9 cellular contexts compared by ENCODE assay signal in genomic region chr10:71765176-71765906, GRCh38. TPM values are rescaled to one million over a fixed set of nuclear protein-coding genes. Genes with fewer than 3 reads are reported as not detected.
DNase-seq lines count a peak whose midpoint lies in the region; ATAC-seq and TF ChIP-seq lines count a peak whose summit lies in the region.
"Had no signal": no experiment of that assay in that cellular context is flagged by ENCODE, and none has a peak within 500 bp of the region (broad histone marks: within the 10 kb centered on the region; RNA-seq: fewer than 3 reads in every experiment).

No MANE protein-coding gene starts in this region.

- DNase-seq in SKM-1 treated with dmso at 0.1 percent for 144 hours (lab: John Stamatoyannopoulos, UW; ENCODE audit: unreplicated experiment) (peak; percentile 26), SKM-1 (lab: John Stamatoyannopoulos, UW; ENCODE audit: unreplicated experiment) (no peak), adrenal gland (no peak), islet precursor cell (peak; percentile 68), thoracic aorta (ENCODE audit: low spot score) (no peak), NCI-H1105 treated with DMSO at 0.1 percent for 48 hours (lab: John Stamatoyannopoulos, UW) (no peak)
- DNase-seq in stimulated activated CD4-positive, alpha-beta T cell treated with anti-CD3 and anti-CD28 coated beads, Interleukin-15, amount 100 ng/mL, for 24 hours: no peak
- DNase-seq: NCI-H510A treated with DMSO at 0.1 percent for 48 hours had no signal

- TF ChIP-seq CTCF in adrenal gland (IDR thresholded peaks at IDR 0.05) (no peak), thoracic aorta (IDR thresholded peaks at IDR 0.05) (no peak)

- H3K4me1 ChIP-seq in adrenal gland (replicated peaks in 1 of 2) (peaks cover 13 to 57% of the 10 kb centered on the region in 2 donors), thoracic aorta (ENCODE audit: control insufficient read depth in 1 of 2, low read depth in 2 of 2) (peaks cover 49 to 66% of the 10 kb centered on the region in 2 donors)

- intact Hi-C loops in adrenal gland (cut with DNase I): no loop called here

- H3K36me3 ChIP-seq in adrenal gland (replicated peaks in 1 of 2): no peaks in the 10 kb centered on the region
- H3K36me3 ChIP-seq in thoracic aorta: peaks cover 8% of the 10 kb centered on the region

- no peak for TF ChIP-seq POLR2A in adrenal gland (IDR thresholded peaks at IDR 0.05)

- WGBS in adrenal gland, 4 donors: 63 to 73% (median 68%) methylated on average over 7 to 8 of the region's 8 CpGs

- H3K4me3 ChIP-seq in adrenal gland: no peak overlapping the region
- peak overlapping the region; percentile 14 for H3K4me3 ChIP-seq in thoracic aorta

- no peak for ATAC-seq in thoracic aorta (ENCODE audit: insufficient number of reproducible peaks, low FRiP score, low read depth)
- ATAC-seq in GM21423 (IDR thresholded peaks at IDR 0.05; ENCODE audit: unreplicated experiment): no peak

- H3K27me3 ChIP-seq in adrenal gland: no peaks in the 10 kb centered on the region
- H3K27me3 ChIP-seq in thoracic aorta (replicated peaks; ENCODE audit: insufficient read depth): no peaks in the 10 kb centered on the region

- H3K9me3 ChIP-seq in adrenal gland (replicated peaks in 1 of 3) (no peaks in the 10 kb centered on the region), thoracic aorta (no peaks in the 10 kb centered on the region)

- H3K27ac ChIP-seq in adrenal gland (peak overlapping the region in 3 of 5 donors; percentile 35 to 90 (median 43)), thoracic aorta (peak overlapping the region; percentile 93 to 98)

RNA-seq across cellular contexts. Expression of gene VSIR, which starts 8.0 kb away (rescaled TPM):
- 10 to 100 TPM; 14.1 to 71.7 (median 41.5) TPM for total RNA-seq in adrenal gland
- polyA plus RNA-seq in adrenal gland: 10 to 100 TPM; 10.8 to 17.1 (median 15.3) TPM
- total RNA-seq in thoracic aorta: 100 to 1,000 TPM in 1 of 2 donors, 10 to 100 TPM in 1; 60.7 to 119 TPM

RNA-seq across cellular contexts. Expression of gene C10orf105, which starts 45.8 kb away (rescaled TPM):
- total RNA-seq in adrenal gland: under 1 TPM in 6 of 8 donors, not detected in 2; 0.07 to 0.48 (median 0.11) TPM
- polyA plus RNA-seq in adrenal gland: under 1 TPM; 0.07 to 0.08 (median 0.07) TPM
- total RNA-seq in thoracic aorta: under 1 TPM in 1 of 2 donors, not detected in 1; 0.14 TPM

Comparison
In these comparisons a context has a peak if more than half of its experiments do, and no peak if none do; other contexts are left out.
1. DNase-seq: peak in SKM-1 treated with dmso at 0.1 percent for 144 hours (single experiment) and islet precursor cell (single experiment); none in SKM-1 (single experiment), adrenal gland (0 of 7), thoracic aorta (single experiment), NCI-H1105 treated with DMSO at 0.1 percent for 48 hours (single experiment) and stimulated activated CD4-positive, alpha-beta T cell treated with anti-CD3 and anti-CD28 coated beads, Interleukin-15, amount 100 ng/mL, for 24 hours (single experiment).